ENCODE assay signal across 13 cellular contexts in the genomic region with DNA sequence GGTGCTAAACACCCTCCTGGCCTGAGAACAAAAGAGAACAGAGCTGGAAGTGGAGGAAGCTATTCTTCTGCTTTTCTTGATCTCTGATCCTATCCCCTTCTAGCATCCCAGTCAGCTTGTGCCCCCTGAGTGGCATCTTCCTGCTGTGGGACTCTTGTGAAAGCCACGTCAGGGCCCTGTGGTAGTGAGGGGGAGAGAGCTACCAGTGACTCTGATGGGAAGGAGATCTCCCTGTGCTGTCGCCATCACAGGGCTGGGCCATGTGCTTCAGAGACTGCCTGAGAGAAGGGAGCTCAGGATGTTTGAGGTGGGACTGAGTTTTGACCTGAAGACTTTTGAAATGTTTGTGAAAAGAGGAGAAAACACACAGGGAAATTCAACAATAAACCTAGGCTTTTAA.
DNase-seq lines count a peak whose midpoint lies in the region; ATAC-seq and TF ChIP-seq lines count a peak whose summit lies in the region.
"Had no signal": no experiment of that assay in that cellular context is flagged by ENCODE, and none has a peak within 500 bp of the region (broad histone marks: within the 10 kb centered on the region; RNA-seq: fewer than 3 reads in every experiment).

No MANE protein-coding gene starts in this region.

- H3K4me1 ChIP-seq in right atrium auricular region: no peaks in the 10 kb centered on the region

- peak overlapping the region; percentile 22 to 25 for H3K4me3 Mint-ChIP-seq in activated T-cell treated with anti-CD3 and anti-CD28 coated beads, Interleukin-2, amount 50 U/mL, for 72 hours
- no peak overlapping the region for H3K4me3 Mint-ChIP-seq in activated T-cell treated with anti-CD3 and anti-CD28 coated beads, Interleukin-2, amount 50 U/mL, for 4 hours
- no peak overlapping the region for H3K4me3 Mint-ChIP-seq in activated naive CD8-positive, alpha-beta T cell
- peak overlapping the region; percentile 18 for H3K4me3 Mint-ChIP-seq in stimulated activated naive CD8-positive, alpha-beta T cell treated with anti-CD3 and anti-CD28 coated beads, Interleukin-15, Interleukin-2, amounts not matched to agents 100 ng/mL and 50 ng/mL, for 24 hours

- peaks cover 2 to 3% of the 10 kb centered on the region in 2 donors for H3K36me3 Mint-ChIP-seq in activated T-cell treated with anti-CD3 and anti-CD28 coated beads, Interleukin-2, amount 50 U/mL, for 72 hours (ENCODE audit: insufficient read depth in 2 of 2)
- peaks cover 3% of the 10 kb centered on the region for H3K36me3 Mint-ChIP-seq in activated T-cell treated with anti-CD3 and anti-CD28 coated beads, Interleukin-2, amount 50 U/mL, for 4 hours (ENCODE audit: insufficient read depth)
- H3K36me3 Mint-ChIP-seq in activated naive CD8-positive, alpha-beta T cell: peaks cover 2% of the 10 kb centered on the region
- H3K36me3 Mint-ChIP-seq in stimulated activated naive CD8-positive, alpha-beta T cell treated with anti-CD3 and anti-CD28 coated beads, Interleukin-15, Interleukin-2, amounts not matched to agents 100 ng/mL and 50 ng/mL, for 24 hours (ENCODE audit: low read depth): peaks cover 5% of the 10 kb centered on the region

- no peak for TF ChIP-seq POLR2A in erythroblast (IDR thresholded peaks at IDR 0.05; ENCODE audit: low read length)

- H3K4me1 Mint-ChIP-seq in activated T-cell treated with anti-CD3 and anti-CD28 coated beads, Interleukin-2, amount 50 U/mL, for 72 hours (ENCODE audit: low read depth): peaks cover 65% of the 10 kb centered on the region
- peaks cover 42% of the 10 kb centered on the region for H3K4me1 Mint-ChIP-seq in activated T-cell treated with anti-CD3 and anti-CD28 coated beads, Interleukin-2, amount 50 U/mL, for 4 hours (ENCODE audit: low read depth)
- H3K4me1 Mint-ChIP-seq in activated naive CD8-positive, alpha-beta T cell (ENCODE audit: low read depth): peaks cover 56% of the 10 kb centered on the region
- peaks cover 79% of the 10 kb centered on the region for H3K4me1 Mint-ChIP-seq in stimulated activated naive CD8-positive, alpha-beta T cell treated with anti-CD3 and anti-CD28 coated beads, Interleukin-15, Interleukin-2, amounts not matched to agents 100 ng/mL and 50 ng/mL, for 24 hours (ENCODE audit: low read depth)

- no peaks in the 10 kb centered on the region for H3K9me3 ChIP-seq in right atrium auricular region
- H3K9me3 ChIP-seq: ovary, transverse colon had no signal

- H3K27ac Mint-ChIP-seq in activated T-cell treated with anti-CD3 and anti-CD28 coated beads, Interleukin-2, amount 50 U/mL, for 72 hours: peak overlapping the region; percentile 38
- H3K27ac Mint-ChIP-seq in activated naive CD8-positive, alpha-beta T cell: peak overlapping the region; percentile 36
- peak overlapping the region; percentile 93 for H3K27ac Mint-ChIP-seq in stimulated activated naive CD8-positive, alpha-beta T cell treated with anti-CD3 and anti-CD28 coated beads, Interleukin-15, Interleukin-2, amounts not matched to agents 100 ng/mL and 50 ng/mL, for 24 hours

- H3K27me3 ChIP-seq in right atrium auricular region: no peaks in the 10 kb centered on the region
- H3K27me3 ChIP-seq: ovary, transverse colon had no signal

- TF ChIP-seq CTCF in right atrium auricular region (IDR thresholded peaks at IDR 0.05): no peak

- no peaks in the 10 kb centered on the region for H3K36me3 ChIP-seq in right atrium auricular region
- H3K36me3 ChIP-seq: ovary, transverse colon had no signal

- DNase-seq in activated T-cell treated with anti-CD3 and anti-CD28 coated beads, Interleukin-2, amount 50 U/mL, for 72 hours: peak in 1 of 2 donors; percentile 20
- DNase-seq in activated T-cell treated with anti-CD3 and anti-CD28 coated beads, Interleukin-2, amount 50 U/mL, for 4 hours: no peak
- DNase-seq in MV-4-11 (lab: John Stamatoyannopoulos, UW) (peak; percentile 77), right atrium auricular region (ENCODE audit: low spot score) (no peak), erythroblast (lab: John Stamatoyannopoulos, UW) (no peak), mucosa of gallbladder (ENCODE audit: low spot score) (no peak)
- DNase-seq: caudate nucleus; DMS153; NK-92 treated with Interleukin-12 subunit alpha and Interleukin-12 subunit beta, amount 100 ng/mL, for 24 hours; ovary had no signal

- no peak overlapping the region for H3K27ac ChIP-seq in right atrium auricular region
- H3K27ac ChIP-seq: ovary had no signal

- H3K4me3 ChIP-seq in right atrium auricular region: no peak overlapping the region
- H3K4me3 ChIP-seq: ovary, transverse colon had no signal

- no peak for ATAC-seq in activated T-cell treated with anti-CD3 and anti-CD28 coated beads, Interleukin-2, amount 50 U/mL, for 72 hours (replicated peaks in 1 of 2)
- ATAC-seq in activated T-cell treated with anti-CD3 and anti-CD28 coated beads, Interleukin-2, amount 50 U/mL, for 4 hours: no peak

- no peaks in the 10 kb centered on the region for H3K9me3 Mint-ChIP-seq in activated T-cell treated with anti-CD3 and anti-CD28 coated beads, Interleukin-2, amount 50 U/mL, for 72 hours
- H3K9me3 Mint-ChIP-seq in activated T-cell treated with anti-CD3 and anti-CD28 coated beads, Interleukin-2, amount 50 U/mL, for 4 hours: no peaks in the 10 kb centered on the region
- H3K9me3 Mint-ChIP-seq in activated naive CD8-positive, alpha-beta T cell (ENCODE audit: low read depth): no peaks in the 10 kb centered on the region
- H3K9me3 Mint-ChIP-seq in stimulated activated naive CD8-positive, alpha-beta T cell treated with anti-CD3 and anti-CD28 coated beads, Interleukin-15, Interleukin-2, amounts not matched to agents 100 ng/mL and 50 ng/mL, for 24 hours: no peaks in the 10 kb centered on the region

- H3K27me3 Mint-ChIP-seq in activated T-cell treated with anti-CD3 and anti-CD28 coated beads, Interleukin-2, amount 50 U/mL, for 72 hours (ENCODE audit: low read depth): no peaks in the 10 kb centered on the region
- no peaks in the 10 kb centered on the region for H3K27me3 Mint-ChIP-seq in activated T-cell treated with anti-CD3 and anti-CD28 coated beads, Interleukin-2, amount 50 U/mL, for 4 hours (ENCODE audit: low read depth)
- no peaks in the 10 kb centered on the region for H3K27me3 Mint-ChIP-seq in activated naive CD8-positive, alpha-beta T cell
- H3K27me3 Mint-ChIP-seq in stimulated activated naive CD8-positive, alpha-beta T cell treated with anti-CD3 and anti-CD28 coated beads, Interleukin-15, Interleukin-2, amounts not matched to agents 100 ng/mL and 50 ng/mL, for 24 hours: no peaks in the 10 kb centered on the region

Comparison
In these comparisons a context has a peak if more than half of its experiments do, and no peak if none do; other contexts are left out.
1. H3K4me3 Mint-ChIP-seq: peak in activated T-cell treated with anti-CD3 and anti-CD28 coated beads, Interleukin-2, amount 50 U/mL, for 72 hours (2 of 2) and stimulated activated naive CD8-positive, alpha-beta T cell treated with anti-CD3 and anti-CD28 coated beads, Interleukin-15, Interleukin-2, amounts not matched to agents 100 ng/mL and 50 ng/mL, for 24 hours (single experiment); none in activated T-cell treated with anti-CD3 and anti-CD28 coated beads, Interleukin-2, amount 50 U/mL, for 4 hours (single experiment) and activated naive CD8-positive, alpha-beta T cell (single experiment).
2. H3K27ac Mint-ChIP-seq: peak in every context shown above with its lines; median percentile 93 in stimulated activated naive CD8-positive, alpha-beta T cell treated with anti-CD3 and anti-CD28 coated beads, Interleukin-15, Interleukin-2, amounts not matched to agents 100 ng/mL and 50 ng/mL, for 24 hours; 38 in activated T-cell treated with anti-CD3 and anti-CD28 coated beads, Interleukin-2, amount 50 U/mL, for 72 hours; 36 in activated naive CD8-positive, alpha-beta T cell.